ENCODE assay signal across 8 cellular contexts in the genomic region with DNA sequence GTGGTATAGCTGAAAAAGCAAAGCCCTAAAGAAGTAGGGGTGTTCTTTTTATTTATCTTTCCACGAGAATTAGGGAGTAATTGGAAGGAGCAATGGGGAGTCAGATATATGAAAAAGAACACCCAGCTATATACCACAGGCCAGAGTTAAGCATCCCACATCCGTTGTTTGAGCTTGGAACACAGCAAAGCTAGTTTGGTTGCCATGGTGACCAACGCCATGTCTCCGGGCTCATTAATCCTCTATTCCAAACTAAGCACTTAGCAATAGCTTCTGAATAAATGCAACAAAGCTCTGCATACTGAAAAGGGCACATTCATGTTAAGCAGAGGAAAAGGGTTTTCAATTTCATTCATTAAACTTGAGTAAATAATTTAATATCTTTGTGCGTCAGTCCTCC. TPM values are rescaled to one million over a fixed set of nuclear protein-coding genes. Genes with fewer than 3 reads are reported as not detected.
DNase-seq lines count a peak whose midpoint lies in the region; ATAC-seq, FAIRE-seq and TF ChIP-seq lines count a peak whose summit lies in the region.

No MANE protein-coding gene starts in this region.

- DNase-seq in GM10266 (ENCODE audit: extremely low spot score) = peak; percentile 11
- peak; percentile 55 for DNase-seq in NT2/D1 (ENCODE audit: low read depth, low spot score)
- peak; percentile 37 for DNase-seq in glomerular endothelial cell (ENCODE audit: extremely low read depth, low read depth, low spot score)
- no peak for DNase-seq in small intestine
- DNase-seq in activated CD8-positive, alpha-beta memory T cell treated with anti-CD3 and anti-CD28 coated beads, Interleukin-2, amount 50 U/mL, for 48 hours = no peak
- DNase-seq in tibial nerve (ENCODE audit: low spot score in 2 of 2) = no peak
- DNase-seq in GM10248 (ENCODE audit: extremely low spot score) = no peak

- no peak for TF ChIP-seq EP300 in tibial nerve (IDR thresholded peaks at IDR 0.05)

- H3K9me3 ChIP-seq in NT2/D1 (ENCODE audit: insufficient read depth, low read length) = no peaks in the 10 kb centered on the region
- H3K9me3 ChIP-seq in small intestine (ENCODE audit: control insufficient read depth, low read depth) = no peaks in the 10 kb centered on the region
- no peaks in the 10 kb centered on the region for H3K9me3 ChIP-seq in tibial nerve

- peak; percentile 46 for ATAC-seq in HG03139 (IDR thresholded peaks at IDR 0.05; ENCODE audit: unreplicated experiment)

- TF ChIP-seq POLR2A in tibial nerve (IDR thresholded peaks at IDR 0.05) = no peak

- H3K4me1 ChIP-seq in NT2/D1 (ENCODE audit: insufficient read depth, insufficient read length) (no peaks in the 10 kb centered on the region), small intestine (ENCODE audit: control insufficient read depth in 2 of 2, insufficient read depth in 1 of 2, low read depth in 1 of 2, low read length in 1 of 2) (no peaks in the 10 kb centered on the region), tibial nerve (no peaks in the 10 kb centered on the region)

- WGBS in small intestine, 3 donors = 16 to 20% (median 19%) methylated on average over 5 of the region's 5 CpGs
- 21 to 26% methylated on average over 5 of the region's 5 CpGs for WGBS in tibial nerve, 2 donors

- H3K36me3 ChIP-seq in NT2/D1 (ENCODE audit: insufficient read depth, insufficient read length, low read length) (no peaks in the 10 kb centered on the region), small intestine (ENCODE audit: control insufficient read depth in 2 of 2, insufficient read depth in 2 of 2, low read length in 2 of 2) (no peaks in the 10 kb centered on the region), tibial nerve (no peaks in the 10 kb centered on the region)

- no peak for FAIRE-seq in small intestine (lab: Jason Lieb, UNC)

- no peak overlapping the region for H3K9ac ChIP-seq in NT2/D1 (ENCODE audit: insufficient read length, low read depth)

- H3K27me3 ChIP-seq in NT2/D1 (ENCODE audit: insufficient read depth, insufficient read length) = no peaks in the 10 kb centered on the region
- H3K27me3 ChIP-seq in small intestine (ENCODE audit: control insufficient read depth in 2 of 2, insufficient read depth in 2 of 2, low read length in 2 of 2) = no peaks in the 10 kb centered on the region
- H3K27me3 ChIP-seq in tibial nerve = peaks cover 0 to 2% of the 10 kb centered on the region in 2 donors

- POLR2A ChIA-PET in GM10248 (lab: Yijun Ruan, JAX) = no interaction called here

- H3K4me3 ChIP-seq in NT2/D1 (ENCODE audit: insufficient read length, low read depth) = no peak overlapping the region
- no peak overlapping the region for H3K4me3 ChIP-seq in small intestine (ENCODE audit: low read depth in 1 of 2, low read length in 2 of 2)
- no peak overlapping the region for H3K4me3 ChIP-seq in tibial nerve

- CTCF ChIA-PET in GM10248 (lab: Yijun Ruan, JAX) = interaction anchor here (0.8 to 7.4 kb wide), 9 partner anchors 10 to 361 kb away, joined by 3 to 198 read pairs (median 5); no protein-coding TSS in a partner anchor

- H3K27ac ChIP-seq in small intestine (ENCODE audit: low read depth in 1 of 2, low read length in 1 of 2) = no peak overlapping the region
- H3K27ac ChIP-seq in tibial nerve = no peak overlapping the region

- TF ChIP-seq CTCF in GM10266 (IDR thresholded peaks at IDR 0.05; ENCODE audit: control insufficient read depth, insufficient read depth, low read depth, missing control alignments) = no peak
- TF ChIP-seq CTCF in tibial nerve (IDR thresholded peaks at IDR 0.05) = no peak
- no peak for TF ChIP-seq CTCF in GM10248 (IDR thresholded peaks at IDR 0.05; ENCODE audit: control extremely low read depth, extremely low read depth, low read depth, missing control alignments)

RNA-seq across cellular contexts. Expression of gene ASB4, which starts 23.5 kb away (rescaled TPM):
- total RNA-seq in glomerular endothelial cell (0.35 TPM in 1 of 2 replicates, not detected in the other), tibial nerve (not detected)
- 1 to 10 TPM in 1 of 3 donors, under 1 TPM in 1, not detected in 1; 0.09 to 1.4 TPM for polyA plus RNA-seq in small intestine

Comparison
In these comparisons a context has a peak if more than half of its experiments do, and no peak if none do; other contexts are left out.
1. DNase-seq: peak in GM10266 (single experiment), NT2/D1 (single experiment) and glomerular endothelial cell (single experiment); none in small intestine (single experiment), activated CD8-positive, alpha-beta memory T cell treated with anti-CD3 and anti-CD28 coated beads, Interleukin-2, amount 50 U/mL, for 48 hours (single experiment), tibial nerve (0 of 2) and GM10248 (single experiment).